ENCODE assay signal across 15 cellular contexts in the genomic region with DNA sequence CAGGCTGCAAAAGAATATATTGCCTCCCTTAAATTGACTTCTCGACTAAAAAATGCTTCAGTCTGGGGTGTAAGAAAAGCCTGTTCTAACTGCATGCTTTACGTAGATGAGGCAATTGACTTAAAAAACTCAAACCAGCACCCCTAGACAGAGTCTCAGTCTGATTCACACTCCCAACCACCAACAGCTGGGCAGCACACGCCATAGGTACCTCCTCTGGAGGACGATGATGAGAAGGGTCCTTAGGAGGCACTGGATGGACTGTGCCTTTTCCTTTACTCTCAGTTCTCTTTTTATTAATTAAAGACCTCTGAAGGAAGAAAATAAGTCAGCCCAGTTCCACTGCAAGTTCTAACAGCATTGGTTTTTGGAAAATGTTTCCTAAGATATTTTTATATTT.
DNase-seq lines count a peak whose midpoint lies in the region; ATAC-seq and TF ChIP-seq lines count a peak whose summit lies in the region.
"Had no signal": no experiment of that assay in that cellular context is flagged by ENCODE, and none has a peak within 500 bp of the region (broad histone marks: within the 10 kb centered on the region; RNA-seq: fewer than 3 reads in every experiment).

No MANE protein-coding gene starts in this region.

- TF ChIP-seq POLR2A in transverse colon (IDR thresholded peaks at IDR 0.05) (no peak), lower leg skin (IDR thresholded peaks at IDR 0.05) (no peak)

- in situ Hi-C loops in GM13977 (cut with MboI; ENCODE audit: low pct_unique_long_range_greater_than_20kb, low sequenced_read_pairs, unreplicated experiment) (no loop called here), transverse colon (cut with MboI; ENCODE audit: low pct_ligation_motif_present in 1 of 4, low pct_unique_long_range_greater_than_20kb in 1 of 4, low sequenced_read_pairs in 3 of 4) (loop anchor here in 1 of 4 donors (25.0 kb wide), 1 partner anchor 337 kb away; no protein-coding TSS in a partner anchor)

- DNase-seq in GM13977 (ENCODE audit: low spot score) (peak; percentile 35), NCI-H187 (lab: John Stamatoyannopoulos, UW) (no peak), NCI-H1436 (lab: John Stamatoyannopoulos, UW) (no peak), transverse colon (no peak), lower leg skin (ENCODE audit: low spot score in 2 of 2) (no peak)
- DNase-seq: activated CD4-positive, alpha-beta memory T cell treated with anti-CD3 and anti-CD28 coated beads, Interleukin-2, amount 10 ng/mL, durations not matched to agents 7 days and 5 days; activated naive CD4-positive, alpha-beta T cell treated with anti-CD3 and anti-CD28 coated beads, Interleukin-2, amount 50 U/mL, for 16 hours; NCI-H2081; OCI-M1; T-helper 17 cell; uterus had no signal

- no peaks in the 10 kb centered on the region for H3K27me3 ChIP-seq in transverse colon
- H3K27me3 ChIP-seq: uterus had no signal

- no peak for TF ChIP-seq EP300 in transverse colon (IDR thresholded peaks at IDR 0.05; ENCODE audit: low read depth)

- intact Hi-C loops in transverse colon (cut with DNase I; ENCODE audit: low total_unique reads): loop anchor here (5.0 kb wide), 1 partner anchor 1292 kb away; no protein-coding TSS in a partner anchor
- intact Hi-C loops in lower leg skin (cut with DNase I; ENCODE audit: low total_unique reads): no loop called here

- H3K9me3 ChIP-seq in transverse colon: no peaks in the 10 kb centered on the region
- H3K9me3 ChIP-seq: uterus had no signal

- no peak overlapping the region for H3K27ac ChIP-seq in transverse colon

- H3K4me3 ChIP-seq in transverse colon: no peak overlapping the region
- H3K4me3 ChIP-seq in lower leg skin (ENCODE audit: low read depth, poor library complexity, severe bottlenecking): no peak overlapping the region
- H3K4me3 ChIP-seq: K562, uterus had no signal

- ATAC-seq in GM19438 (IDR thresholded peaks at IDR 0.05; ENCODE audit: low read depth, unreplicated experiment) (peak; percentile 27), HG02840 (IDR thresholded peaks at IDR 0.05; ENCODE audit: low FRiP score, unreplicated experiment) (peak; percentile 42), HG03565 (IDR thresholded peaks at IDR 0.05; ENCODE audit: unreplicated experiment) (peak; percentile 42)
- ATAC-seq: K562, T-helper 17 cell had no signal

- H3K4me1 ChIP-seq in transverse colon: peaks cover 0 to 19% (median 4%) of the 10 kb centered on the region in 4 donors

- no peak for TF ChIP-seq CTCF in GM13977 (IDR thresholded peaks at IDR 0.05; ENCODE audit: extremely low read depth, insufficient read depth, missing control alignments)
- no peak for TF ChIP-seq CTCF in transverse colon (IDR thresholded peaks at IDR 0.05)
- no peak for TF ChIP-seq CTCF in lower leg skin (IDR thresholded peaks at IDR 0.05)

- WGBS in transverse colon (ENCODE audit: low coverage in 1 of 2), 2 donors: 57 to 58% methylated on average over 4 of the region's 4 CpGs
- 66 to 77% methylated on average over 4 of the region's 4 CpGs for WGBS in lower leg skin, 2 donors

- no peaks in the 10 kb centered on the region for H3K36me3 ChIP-seq in transverse colon
- H3K36me3 ChIP-seq: uterus had no signal
